In genomic region chr7:43686991-43687390, GRCh38 we compare ENCODE assay signal across 24 cellular contexts.
"Had no signal": no experiment of that assay in that cellular context is flagged by ENCODE, and none has a peak within 500 bp of the region (broad histone marks: within the 10 kb centered on the region; RNA-seq: fewer than 3 reads in every experiment).

No MANE protein-coding gene starts in this region.

- FAIRE-seq: colon, endothelial cell of umbilical vein, kidney had no signal

- H3K4me1 Mint-ChIP-seq: endodermal cell, nephron progenitor cell had no signal

- H3K4me3 Mint-ChIP-seq: endodermal cell; immature natural killer cell; memory B cell; naive B cell; nephron progenitor cell; stimulated activated naive B cell treated with anti-CD40 and anti-IgM and Interleukin-4, amounts not matched to agents 10 μg/mL and 1 μg/mL and 100 μg/mL, for 72 hours; stimulated activated naive CD8-positive, alpha-beta T cell treated with anti-CD3 and anti-CD28 coated beads, Interleukin-15, amount 100 ng/mL, for 72 hours had no signal

- H3K36me3 ChIP-seq: left ventricle myocardium inferior, lower lobe of right lung, neutrophil, right atrium auricular region, sigmoid colon, tibial nerve, upper lobe of right lung had no signal

- H3K9me3 ChIP-seq: left ventricle myocardium inferior, lower lobe of right lung, neutrophil, right atrium auricular region, sigmoid colon, testis, tibial nerve, upper lobe of right lung had no signal

- H3K27ac ChIP-seq: foreskin keratinocyte, left ventricle myocardium inferior, lower lobe of right lung, neutrophil, right atrium auricular region, sigmoid colon, skin epidermis, testis, tibial nerve, upper lobe of right lung had no signal

- ATAC-seq: foreskin keratinocyte; left cardiac atrium; lower lobe of right lung; stimulated activated naive B cell treated with anti-CD40 and anti-IgM and Interleukin-4, amounts not matched to agents 10 μg/mL and 1 μg/mL and 100 μg/mL, for 72 hours; stimulated activated naive CD8-positive, alpha-beta T cell treated with anti-CD3 and anti-CD28 coated beads, Interleukin-15, amount 100 ng/mL, for 72 hours; upper lobe of right lung had no signal

- H3K27me3 ChIP-seq: foreskin keratinocyte, neutrophil, right atrium auricular region, sigmoid colon, testis, tibial nerve, upper lobe of right lung had no signal

- H3K27ac Mint-ChIP-seq: endodermal cell; memory B cell; nephron progenitor cell; stimulated activated naive B cell treated with anti-CD40 and anti-IgM and Interleukin-4, amounts not matched to agents 10 μg/mL and 1 μg/mL and 100 μg/mL, for 72 hours; stimulated activated naive CD8-positive, alpha-beta T cell treated with anti-CD3 and anti-CD28 coated beads, Interleukin-15, amount 100 ng/mL, for 72 hours had no signal

- H3K27me3 Mint-ChIP-seq: memory B cell; naive B cell; stimulated activated naive B cell treated with anti-CD40 and anti-IgM and Interleukin-4, amounts not matched to agents 10 μg/mL and 1 μg/mL and 100 μg/mL, for 72 hours; stimulated activated naive CD8-positive, alpha-beta T cell treated with anti-CD3 and anti-CD28 coated beads, Interleukin-15, amount 100 ng/mL, for 72 hours had no signal

- H3K9me3 Mint-ChIP-seq: immature natural killer cell had no signal

- H3K4me1 ChIP-seq: foreskin keratinocyte, right atrium auricular region, testis, tibial nerve, upper lobe of right lung had no signal

- H3K4me3 ChIP-seq: left ventricle myocardium inferior, lower lobe of right lung, right atrium auricular region, sigmoid colon, skin epidermis, testis, tibial nerve, upper lobe of right lung had no signal

- DNase-seq: dermis blood vessel endothelial cell; endodermal cell; foreskin keratinocyte; immature natural killer cell; kidney; left cardiac atrium; left ventricle myocardium inferior; lower lobe of right lung; naive B cell; nephron progenitor cell; sigmoid colon; stimulated activated CD4-positive, alpha-beta T cell treated with anti-CD3 and anti-CD28 coated beads, Interleukin-2, amount 100 ng/mL, for 24 hours; stimulated activated CD4-positive, alpha-beta T cell treated with anti-CD3 and anti-CD28 coated beads, Interleukin-4, amount 100 ng/mL, for 4 hours; stimulated activated naive B cell treated with anti-CD40 and anti-IgM and Interleukin-4, amounts not matched to agents 10 μg/mL and 1 μg/mL and 100 μg/mL, for 72 hours; stimulated activated naive CD8-positive, alpha-beta T cell treated with anti-CD3 and anti-CD28 coated beads, Interleukin-15, amount 100 ng/mL, for 72 hours; testis; upper lobe of right lung had no signal
